ENCODE assay signal across 8 cellular contexts in the genomic region with DNA sequence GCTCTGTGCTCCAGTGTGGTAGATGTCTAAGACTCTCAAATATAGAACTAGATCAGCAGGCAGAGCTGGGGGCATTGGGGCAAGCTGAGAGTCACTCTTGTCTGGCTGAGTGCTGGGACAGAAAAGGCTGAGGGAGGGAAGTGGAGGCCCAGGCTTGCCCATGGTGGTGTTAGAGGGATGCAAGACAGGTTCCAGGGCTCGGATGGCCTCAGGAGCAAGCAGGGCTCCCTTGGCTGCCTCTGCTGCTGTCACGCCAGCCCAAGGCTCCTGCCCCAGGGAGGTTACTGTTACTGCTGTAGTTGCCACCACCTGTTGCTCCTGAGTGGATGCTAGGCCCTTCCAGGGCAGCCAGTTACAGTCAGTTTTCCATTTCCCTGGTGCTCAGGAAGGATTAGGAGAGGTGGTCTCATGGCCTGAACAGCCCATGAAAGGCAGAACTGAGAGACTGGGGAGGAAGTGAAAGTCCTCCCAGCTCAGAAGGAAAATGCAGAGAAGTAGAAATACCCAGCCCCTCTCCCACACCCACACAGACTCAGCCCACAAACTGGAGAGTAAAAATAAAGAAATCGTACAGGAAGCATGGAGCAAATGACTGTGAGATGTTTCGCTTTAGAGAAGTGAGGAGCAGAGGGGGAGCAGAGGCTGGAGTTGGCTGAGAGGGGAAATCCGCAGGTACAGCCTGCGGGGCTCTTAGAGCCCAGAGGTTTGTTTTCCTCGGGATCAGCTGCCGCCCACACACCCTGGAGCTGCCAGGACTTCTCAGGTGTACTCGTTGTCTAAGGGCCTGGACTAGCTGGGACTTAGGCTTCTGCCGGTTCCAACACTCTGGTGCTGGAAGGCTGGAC. TPM values are rescaled to one million over a fixed set of nuclear protein-coding genes. Genes with fewer than 3 reads are reported as not detected.
DNase-seq lines count a peak whose midpoint lies in the region; ATAC-seq and TF ChIP-seq lines count a peak whose summit lies in the region.

No MANE protein-coding gene starts in this region.

- H3K18ac ChIP-seq in mesenchymal stem cell (ENCODE audit: low read depth in 1 of 2, low read length in 2 of 2), result peak overlapping the region; percentile 40 to 58

- peak overlapping the region in 1 of 2 experiments; percentile 51 for H3K23ac ChIP-seq in mesenchymal stem cell (ENCODE audit: low read length in 2 of 2)

- peak overlapping the region in 1 of 2 experiments; percentile 13 for H3K14ac ChIP-seq in mesenchymal stem cell (ENCODE audit: low read length in 2 of 2)

- peak overlapping the region; percentile 86 for H3K4me3 ChIP-seq in GM12875 (ENCODE audit: low read depth, low read length)
- H3K4me3 ChIP-seq in Karpas-422 (ENCODE audit: low read length), result no peak overlapping the region
- peak overlapping the region in 1 of 2 experiments; percentile 91 for H3K4me3 ChIP-seq in mesenchymal stem cell (ENCODE audit: insufficient read depth in 1 of 2, low read depth in 1 of 2, low read length in 2 of 2)
- H3K4me3 ChIP-seq in subcutaneous abdominal adipose tissue (ENCODE audit: low read depth in 1 of 5, low read length in 5 of 5), result peak overlapping the region; percentile 76 to 96 (median 92)

- H4K91ac ChIP-seq in mesenchymal stem cell (ENCODE audit: low read length), result peak overlapping the region; percentile 10

- H3K27ac ChIP-seq in Karpas-422 (ENCODE audit: low read length) (no peak overlapping the region), mesenchymal stem cell (ENCODE audit: low read length, poor library complexity, severe bottlenecking) (no peak overlapping the region), subcutaneous abdominal adipose tissue (ENCODE audit: low read depth, low read length) (peak overlapping the region; percentile 97)

- peak overlapping the region; percentile 73 for H2BK15ac ChIP-seq in mesenchymal stem cell (ENCODE audit: low read depth, poor library complexity, severe bottlenecking)

- ATAC-seq in activated naive CD4-positive, alpha-beta T cell treated with anti-CD3 and anti-CD28 coated beads, Interleukin-2, amount 50 U/mL, for 72 hours, result peak; percentile 47 to 74
- no peak for ATAC-seq in HG03139 (IDR thresholded peaks at IDR 0.05; ENCODE audit: unreplicated experiment)

- H3K4me1 ChIP-seq in Karpas-422 (ENCODE audit: low read length) (peaks cover 32% of the 10 kb centered on the region), mesenchymal stem cell (ENCODE audit: control insufficient read depth, insufficient read depth, low read depth, low read length) (peaks cover 23% of the 10 kb centered on the region), subcutaneous abdominal adipose tissue (ENCODE audit: control insufficient read depth in 5 of 5, insufficient read depth in 5 of 5, low read length in 5 of 5) (peaks cover 13 to 63% (median 49%) of the 10 kb centered on the region in 5 donors)

- H3K9me3 ChIP-seq in Karpas-422 (ENCODE audit: low read length), result no peaks in the 10 kb centered on the region
- no peaks in the 10 kb centered on the region for H3K9me3 ChIP-seq in mesenchymal stem cell (ENCODE audit: control insufficient read depth, low read length)
- H3K9me3 ChIP-seq in subcutaneous abdominal adipose tissue (ENCODE audit: control insufficient read depth in 5 of 5, low read length in 5 of 5), result no peaks in the 10 kb centered on the region

- H2BK120ac ChIP-seq in mesenchymal stem cell (ENCODE audit: low read depth, low read length), result peak overlapping the region; percentile 11

- peak overlapping the region; percentile 82 to 89 for H3K27ac Mint-ChIP-seq in activated naive CD4-positive, alpha-beta T cell treated with anti-CD3 and anti-CD28 coated beads, Interleukin-2, amount 50 U/mL, for 72 hours

- H2AK5ac ChIP-seq in mesenchymal stem cell (ENCODE audit: low read length, severe bottlenecking), result peak overlapping the region; percentile 12

- 81% methylated on average over 10 of the region's 10 CpGs for WGBS in mesenchymal stem cell

- H2BK12ac ChIP-seq in mesenchymal stem cell (ENCODE audit: low read length in 2 of 2), result peak overlapping the region; percentile 24 to 50

- peak overlapping the region; percentile 73 for H4K8ac ChIP-seq in mesenchymal stem cell (ENCODE audit: low read length)

- H3K9ac ChIP-seq in Karpas-422 (ENCODE audit: low read length) (no peak overlapping the region), mesenchymal stem cell (ENCODE audit: low read length) (peak overlapping the region; percentile 97), subcutaneous abdominal adipose tissue (ENCODE audit: low read length in 5 of 5) (peak overlapping the region; percentile 95 to 99 (median 97))

- no peak overlapping the region for H2AFZ ChIP-seq in Karpas-422 (ENCODE audit: low read length)
- no peak overlapping the region for H2AFZ ChIP-seq in mesenchymal stem cell (ENCODE audit: low read depth, low read length)

- no peaks in the 10 kb centered on the region for H3K79me2 ChIP-seq in Karpas-422 (ENCODE audit: low read length)

- peaks cover 5% of the 10 kb centered on the region; the same call in 1 of the 2 replicates for H3K27me3 ChIP-seq in Karpas-422 (ENCODE audit: low read length)
- peaks cover 0 to 12% of the 10 kb centered on the region in 2 experiments for H3K27me3 ChIP-seq in mesenchymal stem cell (ENCODE audit: control insufficient read depth in 1 of 2, insufficient read depth in 1 of 2, low read length in 2 of 2)
- H3K27me3 ChIP-seq in subcutaneous abdominal adipose tissue (ENCODE audit: control insufficient read depth in 5 of 5, insufficient read depth in 4 of 5, low read length in 5 of 5), result no peaks in the 10 kb centered on the region

- H3K9me2 ChIP-seq in Karpas-422 (replicated peaks; ENCODE audit: insufficient read depth, low read length), result no peaks in the 10 kb centered on the region

- peak overlapping the region; percentile 48 for H3K4me2 ChIP-seq in Karpas-422 (ENCODE audit: low read depth, low read length, poor library complexity, severe bottlenecking)
- H3K4me2 ChIP-seq in mesenchymal stem cell (ENCODE audit: low read length, poor library complexity, severe bottlenecking), result no peak overlapping the region

- H4K20me1 ChIP-seq in Karpas-422 (ENCODE audit: insufficient read depth, low read depth, low read length), result no peaks in the 10 kb centered on the region; the same call in 1 of the 2 replicates

- no peak overlapping the region for H2BK5ac ChIP-seq in mesenchymal stem cell (ENCODE audit: low read depth, low read length, poor library complexity, severe bottlenecking)

- H3K9me3 Mint-ChIP-seq in activated naive CD4-positive, alpha-beta T cell treated with anti-CD3 and anti-CD28 coated beads, Interleukin-2, amount 50 U/mL, for 72 hours, result no peaks in the 10 kb centered on the region

- H3K36me3 Mint-ChIP-seq in activated naive CD4-positive, alpha-beta T cell treated with anti-CD3 and anti-CD28 coated beads, Interleukin-2, amount 50 U/mL, for 72 hours, result no peaks in the 10 kb centered on the region

- peak overlapping the region; percentile 55 to 86 for H3K4ac ChIP-seq in mesenchymal stem cell (ENCODE audit: low read depth in 1 of 2, low read length in 2 of 2)

- no peak for TF ChIP-seq CTCF in GM12875 (IDR thresholded peaks at IDR 0.05; ENCODE audit: borderline replicate concordance, insufficient read depth, low read depth, low read length)

- H3K36me3 ChIP-seq in Karpas-422 (ENCODE audit: insufficient read depth, low read length), result no peaks in the 10 kb centered on the region
- H3K36me3 ChIP-seq in mesenchymal stem cell (ENCODE audit: control insufficient read depth in 1 of 2, insufficient read depth in 2 of 2, low read depth in 1 of 2, low read length in 2 of 2), result no peaks in the 10 kb centered on the region
- peaks cover 0 to 5% (median 2%) of the 10 kb centered on the region in 5 donors for H3K36me3 ChIP-seq in subcutaneous abdominal adipose tissue (ENCODE audit: control insufficient read depth in 5 of 5, insufficient read depth in 5 of 5, low read length in 5 of 5)

- peaks cover 12% of the 10 kb centered on the region for H3K79me1 ChIP-seq in mesenchymal stem cell (replicated peaks; ENCODE audit: low read length, poor library complexity, severe bottlenecking)

- DNase-seq in Karpas-422, result peak; percentile 43
- DNase-seq in activated naive CD4-positive, alpha-beta T cell treated with anti-CD3 and anti-CD28 coated beads, Interleukin-2, amount 50 U/mL, for 72 hours (ENCODE audit: low spot score in 2 of 2), result peak; percentile 59 to 71
- DNase-seq in mesenchymal stem cell, result peak; percentile 41
- no peak for DNase-seq in NK-92 treated with Interleukin-12 subunit alpha and Interleukin-12 subunit beta, amount 100 ng/mL, for 24 hours (lab: John Stamatoyannopoulos, UW)
- no peak for DNase-seq in HK-2 (ENCODE audit: unreplicated experiment)

RNA-seq across cellular contexts. Expression of a gene that starts 2.1 kb away (rescaled TPM):
- total RNA-seq in Karpas-422 (2014; rRNA removed; shearing (Covaris generic); ENCODE audit: low replicate concordance), result 0.04 TPM in 1 of 2 replicates, not detected in the other
- 1 to 10 TPM; 6.7 to 8.5 TPM for total RNA-seq in activated naive CD4-positive, alpha-beta T cell treated with anti-CD3 and anti-CD28 coated beads, Interleukin-2, amount 50 U/mL, for 72 hours
- 9.3 TPM for polyA plus RNA-seq in mesenchymal stem cell (2013, experiment 1 of 2)
- 9.8 TPM for polyA plus RNA-seq in mesenchymal stem cell (2013, experiment 2 of 2)

Comparison
In these comparisons a context has a peak if more than half of its experiments do, and no peak if none do; other contexts are left out.
1. DNase-seq: peak in Karpas-422 (single experiment), activated naive CD4-positive, alpha-beta T cell treated with anti-CD3 and anti-CD28 coated beads, Interleukin-2, amount 50 U/mL, for 72 hours (2 of 2) and mesenchymal stem cell (single experiment); none in NK-92 treated with Interleukin-12 subunit alpha and Interleukin-12 subunit beta, amount 100 ng/mL, for 24 hours (single experiment) and HK-2 (single experiment).